In the genomic region with DNA sequence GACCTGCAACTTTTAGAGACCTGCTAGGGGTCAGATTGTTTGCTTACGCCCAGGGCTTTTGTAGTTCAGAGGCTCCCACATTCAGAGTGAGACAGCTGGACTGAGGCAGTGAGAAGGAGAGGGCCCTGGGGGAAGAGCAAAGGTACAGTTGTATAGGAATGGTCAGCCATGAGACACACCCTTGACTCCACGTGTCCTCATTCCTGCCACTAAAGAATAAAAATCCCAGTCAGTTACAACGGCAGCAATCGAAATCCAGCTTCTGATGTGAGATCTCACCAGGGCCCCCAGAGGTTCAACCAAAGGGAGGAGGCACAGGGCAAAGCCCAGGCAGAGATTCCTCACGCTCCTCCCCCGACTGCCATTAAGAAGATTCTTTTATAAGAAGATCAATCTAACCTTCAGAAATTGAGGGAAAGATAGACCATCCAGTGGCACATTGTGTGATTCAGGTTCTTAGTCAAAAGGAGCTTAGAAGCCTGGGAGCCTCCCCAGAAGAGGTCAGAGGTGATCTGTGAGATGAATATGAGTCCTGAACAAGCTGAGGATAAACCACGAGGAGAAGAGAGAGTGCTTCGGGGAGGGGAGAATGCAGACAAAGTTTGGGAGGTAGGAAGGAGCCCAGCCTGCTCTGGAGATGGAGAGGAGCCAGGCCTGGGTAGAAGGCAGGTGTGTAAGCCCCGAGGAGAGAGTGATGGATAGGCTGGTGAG, we compare ENCODE assay signal across 1 cellular context.
TF ChIP-seq lines count a peak whose summit lies in the region.

No MANE protein-coding gene starts in this region.

TF ChIP-seq in HepG2, 621 proteins besides CTCF, POLR2A, EP300 and RAD21 (continued from another document):
- TF ChIP-seq, protein P1, sequence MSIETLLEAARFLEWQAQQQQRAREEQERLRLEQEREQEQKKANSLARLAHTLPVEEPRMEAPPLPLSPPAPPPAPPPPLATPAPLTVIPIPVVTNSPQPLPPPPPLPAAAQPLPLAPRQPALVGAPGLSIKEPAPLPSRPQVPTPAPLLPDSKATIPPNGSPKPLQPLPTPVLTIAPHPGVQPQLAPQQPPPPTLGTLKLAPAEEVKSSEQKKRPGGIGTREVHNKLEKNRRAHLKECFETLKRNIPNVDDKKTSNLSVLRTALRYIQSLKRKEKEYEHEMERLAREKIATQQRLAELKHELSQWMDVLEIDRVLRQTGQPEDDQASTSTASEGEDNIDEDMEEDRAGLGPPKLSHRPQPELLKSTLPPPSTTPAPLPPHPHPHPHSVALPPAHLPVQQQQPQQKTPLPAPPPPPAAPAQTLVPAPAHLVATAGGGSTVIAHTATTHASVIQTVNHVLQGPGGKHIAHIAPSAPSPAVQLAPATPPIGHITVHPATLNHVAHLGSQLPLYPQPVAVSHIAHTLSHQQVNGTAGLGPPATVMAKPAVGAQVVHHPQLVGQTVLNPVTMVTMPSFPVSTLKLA (IDR thresholded peaks at IDR 0.05), result peak; percentile 84
- TF ChIP-seq DNMT3B (CRISPR knock-in tag; conservative IDR thresholded peaks at IDR 0.05) (no peak), SMAD9 (CRISPR knock-in tag; IDR thresholded peaks at IDR 0.05) (no peak)
